In the genomic region with DNA sequence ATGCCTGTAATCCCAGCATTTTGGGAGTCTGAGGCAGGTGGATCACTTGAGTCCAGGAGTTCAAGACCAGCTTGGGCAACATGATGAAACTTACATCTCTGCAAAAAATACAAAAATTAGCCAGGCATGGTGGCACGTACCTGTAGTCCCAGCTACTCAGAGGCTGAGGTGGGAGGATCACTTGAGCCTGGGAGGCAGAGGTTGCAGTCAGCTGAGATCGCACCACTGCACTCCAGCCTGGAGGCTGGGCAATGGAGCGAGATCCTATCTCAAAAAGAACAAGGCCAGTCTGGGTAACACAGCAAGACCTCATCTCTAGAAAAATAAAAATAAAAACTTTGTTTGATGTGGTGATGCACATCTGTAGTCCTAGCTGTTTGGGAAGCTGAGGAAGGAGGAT, we compare ENCODE assay signal across 1 cellular context.
A peak's percentile ranks its signal among the peaks of the same experiment; 100 is the strongest.
TF ChIP-seq lines count a peak whose summit lies in the region.
"Not testable (repeated sequence)": the region's sequence is repeated elsewhere in the genome, so short reads cannot be mapped to it uniquely, and the experiment has no call there.

No MANE protein-coding gene starts in this region.

TF ChIP-seq in K562, 482 proteins besides CTCF, POLR2A, EP300 and RAD21:
- TF ChIP-seq ARNT (IDR thresholded peaks at IDR 0.05) (0 out of 4 replicates have a peak, but pooled peaks of 1 of the 2 experiments have one; percentile 16), PKNOX1 (IDR thresholded peaks at IDR 0.05) (0 out of 2 replicates have a peak, but pooled peaks have one; percentile 4), RCOR1 (IDR thresholded peaks at IDR 0.05; ENCODE audit: borderline replicate concordance in 1 of 2, low read depth in 2 of 2, low read length in 2 of 2) (peak in 1 of 2 experiments; percentile 19; a peak in 1 of 4 replicates), ID3 (tag; IDR thresholded peaks at IDR 0.05) (peak; percentile 17; the same call in 1 of the 2 replicates), GTF2A2 (tag; IDR thresholded peaks at IDR 0.05) (0 out of 2 replicates have a peak, but pooled peaks have one; percentile 16), GATA2 (CRISPR knock-in tag; IDR thresholded peaks at IDR 0.05) (peak; percentile 32; the same call in 1 of the 2 replicates), BCOR (IDR thresholded peaks at IDR 0.05) (peak; percentile 54), TFAP4 (CRISPR knock-in tag; IDR thresholded peaks at IDR 0.05; ENCODE audit: borderline replicate concordance) (peak; percentile 26; the same call in 1 of the 2 replicates)
- not testable (repeated sequence) for TF ChIP-seq ID3 (CRISPR knock-in tag; IDR thresholded peaks at IDR 0.05)
